In the genomic region with DNA sequence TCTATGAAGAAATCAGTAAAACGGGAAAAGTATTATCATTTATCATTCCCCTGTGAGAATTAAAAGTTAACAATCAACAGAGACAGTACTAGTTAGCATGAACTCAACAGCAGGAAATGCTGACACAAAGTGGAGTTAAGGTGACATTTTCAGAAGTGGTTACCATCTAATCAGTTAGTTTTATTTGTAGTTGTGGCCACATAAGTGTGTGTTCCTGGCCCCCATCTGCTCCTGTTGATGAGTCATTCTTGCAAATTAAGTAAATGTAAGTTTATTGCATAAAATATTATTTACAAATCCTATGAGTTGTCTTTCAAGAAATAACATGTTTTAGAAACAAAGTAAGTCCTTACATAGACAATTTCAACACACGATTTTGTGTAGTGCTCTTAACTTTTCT, we compare ENCODE assay signal across 20 cellular contexts. TPM values are rescaled to one million over a fixed set of nuclear protein-coding genes. Genes with fewer than 3 reads are reported as not detected.
A peak's percentile ranks its signal among the peaks of the same experiment; 100 is the strongest.
DNase-seq lines count a peak whose midpoint lies in the region; TF ChIP-seq lines count a peak whose summit lies in the region.
"Had no signal": no experiment of that assay in that cellular context is flagged by ENCODE, and none has a peak within 500 bp of the region (broad histone marks: within the 10 kb centered on the region; RNA-seq: fewer than 3 reads in every experiment).

No MANE protein-coding gene starts in this region.

- peaks cover 21 to 59% (median 36%) of the 10 kb centered on the region in 11 experiments for H3K9me3 ChIP-seq in BLaER1 treated with 17β-estradiol and CSF1 and Interleukin-3, amounts not matched to agents 10 nM and 100 nM (replicated peaks in 1 of 11)
- no peaks in the 10 kb centered on the region for H3K9me3 ChIP-seq in Loucy (ENCODE audit: insufficient read depth, low read depth, low read length)
- H3K9me3 ChIP-seq: Peyer's patch, SJSA1 had no signal

- H3F3A ChIP-seq in Loucy (ENCODE audit: low read depth) = peaks cover 4% of the 10 kb centered on the region; the same call in 1 of the 2 replicates

- no peaks in the 10 kb centered on the region for H4K20me1 ChIP-seq in BLaER1 treated with 17β-estradiol and CSF1 and Interleukin-3, amounts not matched to agents 10 nM and 100 nM
- H4K20me1 ChIP-seq in Loucy (ENCODE audit: insufficient read depth, low read length, poor library complexity, severe bottlenecking) = no peaks in the 10 kb centered on the region

- no peak overlapping the region for H3K4me3 ChIP-seq in BLaER1 treated with 17β-estradiol and CSF1 and Interleukin-3, amounts not matched to agents 10 nM and 100 nM
- H3K4me3 ChIP-seq in Loucy (ENCODE audit: low read length, poor library complexity, severe bottlenecking) (no peak overlapping the region), choroid plexus epithelial cell (ENCODE audit: low read depth, low read length) (no peak overlapping the region)
- H3K4me3 ChIP-seq: GM23248, K562, Peyer's patch, SJSA1 had no signal

- no peaks in the 10 kb centered on the region for H3K36me3 ChIP-seq in BLaER1 treated with 17β-estradiol and CSF1 and Interleukin-3, amounts not matched to agents 10 nM and 100 nM
- no peaks in the 10 kb centered on the region for H3K36me3 ChIP-seq in Loucy (ENCODE audit: insufficient read depth, low read length)
- H3K36me3 ChIP-seq: Peyer's patch, SJSA1 had no signal

- peak overlapping the region in 2 of 11 experiments; percentile 17 to 38; a peak in 3 of 22 replicates for H3K27ac ChIP-seq in BLaER1 treated with 17β-estradiol and CSF1 and Interleukin-3, amounts not matched to agents 10 nM and 100 nM
- H3K27ac ChIP-seq: GM23248, Peyer's patch, SJSA1 had no signal

- H3K4me2 ChIP-seq in BLaER1 treated with 17β-estradiol and CSF1 and Interleukin-3, amounts not matched to agents 10 nM and 100 nM = peak overlapping the region in 6 of 11 experiments; percentile 4 to 73 (median 26); a peak in 7 of 22 replicates
- H3K4me2 ChIP-seq in Loucy (ENCODE audit: low read depth, low read length, poor library complexity, severe bottlenecking) = peak overlapping the region; percentile 48

- H3K27ac Mint-ChIP-seq in immature natural killer cell = peak overlapping the region in 2 of 6 donors; percentile 20 to 42
- no peak overlapping the region for H3K27ac Mint-ChIP-seq in activated naive CD8-positive, alpha-beta T cell treated with anti-CD3 and anti-CD28 coated beads for 36 hours

- DNase-seq in choroid plexus epithelial cell (ENCODE audit: low read depth) = peak; percentile 31
- peak; percentile 17 to 33 (median 24) for DNase-seq in immature natural killer cell
- DNase-seq in GM19238 (ENCODE audit: insufficient read length, low spot score) = no peak
- no peak for DNase-seq in occipital lobe (lab: John Stamatoyannopoulos, UW)
- DNase-seq in NCI-H1092 (lab: John Stamatoyannopoulos, UW) = no peak
- DNase-seq in activated naive CD8-positive, alpha-beta T cell treated with anti-CD3 and anti-CD28 coated beads for 36 hours = no peak
- DNase-seq: C1 segment of cervical spinal cord, DMS79 treated with DMSO at 0.1 percent for 48 hours, GM23248, NCI-H1048, NCI-H146, NCI-H2029 treated with DMSO at 0.1 percent for 48 hours, NCI-H2171, NCI-H446 treated with DMSO at 0.1 percent for 48 hours, NCI-H69, Peyer's patch had no signal

- H3K4me3 Mint-ChIP-seq in immature natural killer cell = peak overlapping the region in 3 of 5 donors; percentile 19 to 55 (median 51)
- no peak overlapping the region for H3K4me3 Mint-ChIP-seq in activated naive CD8-positive, alpha-beta T cell treated with anti-CD3 and anti-CD28 coated beads for 36 hours

- H3K27me3 Mint-ChIP-seq in immature natural killer cell (ENCODE audit: low read depth in 3 of 3) = peaks cover 0 to 6% (median 2%) of the 10 kb centered on the region in 3 donors
- H3K27me3 Mint-ChIP-seq in activated naive CD8-positive, alpha-beta T cell treated with anti-CD3 and anti-CD28 coated beads for 36 hours = peaks cover 4% of the 10 kb centered on the region

- peaks cover 17 to 44% (median 35%) of the 10 kb centered on the region in 10 experiments for H3K4me1 ChIP-seq in BLaER1 treated with 17β-estradiol and CSF1 and Interleukin-3, amounts not matched to agents 10 nM and 100 nM
- H3K4me1 ChIP-seq in Loucy (ENCODE audit: insufficient read depth, low read length, poor library complexity, severe bottlenecking) = peaks cover 41% of the 10 kb centered on the region
- H3K4me1 ChIP-seq: Peyer's patch, SJSA1 had no signal

- H3K4me1 Mint-ChIP-seq in immature natural killer cell = peaks cover 45 to 52% of the 10 kb centered on the region in 2 donors
- H3K4me1 Mint-ChIP-seq in activated naive CD8-positive, alpha-beta T cell treated with anti-CD3 and anti-CD28 coated beads for 36 hours = no peaks in the 10 kb centered on the region

- no peak overlapping the region for H3K9ac ChIP-seq in BLaER1 treated with 17β-estradiol and CSF1 and Interleukin-3, amounts not matched to agents 10 nM and 100 nM
- no peak overlapping the region for H3K9ac ChIP-seq in Loucy (ENCODE audit: low read depth, low read length, poor library complexity, severe bottlenecking)
- H3K9ac ChIP-seq: GM23248 had no signal

- H3K79me2 ChIP-seq in Loucy (ENCODE audit: insufficient read depth, low read length) = no peaks in the 10 kb centered on the region

- no peaks in the 10 kb centered on the region for H3K9me2 ChIP-seq in Loucy (replicated peaks; ENCODE audit: low read depth, low read length)

- H3K9me3 Mint-ChIP-seq in immature natural killer cell = peaks cover 0 to 2% (median 0%) of the 10 kb centered on the region in 6 donors
- H3K9me3 Mint-ChIP-seq in activated naive CD8-positive, alpha-beta T cell treated with anti-CD3 and anti-CD28 coated beads for 36 hours = peaks cover 8% of the 10 kb centered on the region

- no peak for TF ChIP-seq CTCF in Loucy (conservative IDR thresholded peaks at IDR 0.05; ENCODE audit: low read length)
- TF ChIP-seq CTCF in choroid plexus epithelial cell (conservative IDR thresholded peaks at IDR 0.05; ENCODE audit: low read depth, low read length) = no peak

- no peaks in the 10 kb centered on the region for H3K27me3 ChIP-seq in BLaER1 treated with 17β-estradiol and CSF1 and Interleukin-3, amounts not matched to agents 10 nM and 100 nM
- H3K27me3 ChIP-seq in Loucy (ENCODE audit: insufficient read depth, low read length, poor library complexity, severe bottlenecking) = no peaks in the 10 kb centered on the region
- H3K27me3 ChIP-seq: Peyer's patch, SJSA1 had no signal

- no peaks in the 10 kb centered on the region for H3K36me3 Mint-ChIP-seq in immature natural killer cell
- H3K36me3 Mint-ChIP-seq in activated naive CD8-positive, alpha-beta T cell treated with anti-CD3 and anti-CD28 coated beads for 36 hours = no peaks in the 10 kb centered on the region

- H2AFZ ChIP-seq in Loucy (ENCODE audit: low read length) = no peak overlapping the region
- H2AFZ ChIP-seq: GM23248 had no signal

RNA-seq across cellular contexts. Expression of a gene that starts 8.9 kb away (rescaled TPM):
- polyA plus RNA-seq in immature natural killer cell = 10 to 100 TPM in 1 of 3 donors, 1 to 10 TPM in 2; 6.5 to 11.0 (median 7.7) TPM
- 1.6 TPM for total RNA-seq in occipital lobe
- total RNA-seq in activated naive CD8-positive, alpha-beta T cell treated with anti-CD3 and anti-CD28 coated beads for 36 hours = not detected
- total RNA-seq: K562 had no signal
- polyA plus RNA-seq: K562 had no signal

Comparison
In these comparisons a context has a peak if more than half of its experiments do, and no peak if none do; other contexts are left out.
1. DNase-seq: peak in choroid plexus epithelial cell (single experiment) and immature natural killer cell (3 of 3); none in GM19238 (single experiment), occipital lobe (single experiment), NCI-H1092 (single experiment) and activated naive CD8-positive, alpha-beta T cell treated with anti-CD3 and anti-CD28 coated beads for 36 hours (single experiment).